Comparison of ENCODE assay signal across 1 cellular context in genomic region chr1:1889090-1889750, GRCh38.
TF ChIP-seq lines count a peak whose summit lies in the region.

No MANE protein-coding gene starts in this region.

TF ChIP-seq in SK-N-SH, 30 proteins besides CTCF, POLR2A, EP300 and RAD21 (continued from another document):
- TF ChIP-seq IRF3 (IDR thresholded peaks at IDR 0.05; ENCODE audit: low read depth, low read length) (no peak), GABPA (IDR thresholded peaks at IDR 0.05; ENCODE audit: low read depth) (no peak)
